ENCODE assay signal across 8 cellular contexts in genomic region chr5:150000261-150000989, GRCh38. TPM values are rescaled to one million over a fixed set of nuclear protein-coding genes. Genes with fewer than 3 reads are reported as not detected.
DNase-seq lines count a peak whose midpoint lies in the region; ATAC-seq and TF ChIP-seq lines count a peak whose summit lies in the region.

A gene with protein sequence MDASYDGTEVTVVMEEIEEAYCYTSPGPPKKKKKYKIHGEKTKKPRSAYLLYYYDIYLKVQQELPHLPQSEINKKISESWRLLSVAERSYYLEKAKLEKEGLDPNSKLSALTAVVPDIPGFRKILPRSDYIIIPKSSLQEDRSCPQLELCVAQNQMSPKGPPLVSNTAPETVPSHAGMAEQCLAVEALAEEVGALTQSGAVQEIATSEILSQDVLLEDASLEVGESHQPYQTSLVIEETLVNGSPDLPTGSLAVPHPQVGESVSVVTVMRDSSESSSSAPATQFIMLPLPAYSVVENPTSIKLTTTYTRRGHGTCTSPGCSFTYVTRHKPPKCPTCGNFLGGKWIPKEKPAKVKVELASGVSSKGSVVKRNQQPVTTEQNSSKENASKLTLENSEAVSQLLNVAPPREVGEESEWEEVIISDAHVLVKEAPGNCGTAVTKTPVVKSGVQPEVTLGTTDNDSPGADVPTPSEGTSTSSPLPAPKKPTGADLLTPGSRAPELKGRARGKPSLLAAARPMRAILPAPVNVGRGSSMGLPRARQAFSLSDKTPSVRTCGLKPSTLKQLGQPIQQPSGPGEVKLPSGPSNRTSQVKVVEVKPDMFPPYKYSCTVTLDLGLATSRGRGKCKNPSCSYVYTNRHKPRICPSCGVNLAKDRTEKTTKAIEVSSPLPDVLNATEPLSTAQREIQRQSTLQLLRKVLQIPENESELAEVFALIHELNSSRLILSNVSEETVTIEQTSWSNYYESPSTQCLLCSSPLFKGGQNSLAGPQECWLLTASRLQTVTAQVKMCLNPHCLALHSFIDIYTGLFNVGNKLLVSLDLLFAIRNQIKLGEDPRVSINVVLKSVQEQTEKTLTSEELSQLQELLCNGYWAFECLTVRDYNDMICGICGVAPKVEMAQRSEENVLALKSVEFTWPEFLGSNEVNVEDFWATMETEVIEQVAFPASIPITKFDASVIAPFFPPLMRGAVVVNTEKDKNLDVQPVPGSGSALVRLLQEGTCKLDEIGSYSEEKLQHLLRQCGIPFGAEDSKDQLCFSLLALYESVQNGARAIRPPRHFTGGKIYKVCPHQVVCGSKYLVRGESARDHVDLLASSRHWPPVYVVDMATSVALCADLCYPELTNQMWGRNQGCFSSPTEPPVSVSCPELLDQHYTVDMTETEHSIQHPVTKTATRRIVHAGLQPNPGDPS (N-terminal part only) (plus strand): TSS chr5:150000739. CDS start chr5:150004853, 4,114 bp downstream.
Gene TIGD6 (minus strand): TSS chr5:150000654. CDS start chr5:149996348, 4,306 bp downstream.

- CTCF ChIA-PET in T-cell (lab: Charles Lee): interaction anchor here in 1 of 2 donors (1.4 to 2.5 kb wide), 3 partner anchors 9 to 41 kb away, joined by 3 to 13 read pairs (median 4); partner anchors contain the start of gene SLC26A2

- in situ Hi-C loops in GM13977 (cut with MboI; ENCODE audit: low pct_unique_long_range_greater_than_20kb, low sequenced_read_pairs, unreplicated experiment): no loop called here

- TF ChIP-seq CTCF in GM13977 (IDR thresholded peaks at IDR 0.05; ENCODE audit: extremely low read depth, insufficient read depth, missing control alignments): no peak
- TF ChIP-seq CTCF in prostate gland (IDR thresholded peaks at IDR 0.05): peak in 3 of 4 experiments; percentile 12 to 37 (median 15)

- H3K27ac ChIP-seq in prostate gland (peak within 1 kb of the TSS; percentile 93 to 95), urinary bladder (ENCODE audit: low read depth) (peak within 1 kb of the TSS; percentile 83)

- H3K4me3 Mint-ChIP-seq in T-cell: peak within 1 kb of the TSS; percentile 87 to 89 (median 87)

- peaks cover 21% of the 10 kb centered on the region for H3K36me3 Mint-ChIP-seq in T-cell

- no peaks in the 10 kb centered on the region for H3K27me3 ChIP-seq in prostate gland (replicated peaks; ENCODE audit: insufficient read depth)

- peak; percentile 96 for DNase-seq in GM13977 (ENCODE audit: low spot score)
- peak; percentile 92 for DNase-seq in NCI-H146 (lab: John Stamatoyannopoulos, UW)
- peak; percentile 59 to 82 (median 70) for DNase-seq in T-cell
- DNase-seq in amniotic stem cell (lab: John Stamatoyannopoulos, UW): peak; percentile 83
- DNase-seq in left ventricle myocardium superior: peak; percentile 96
- peak; percentile 84 for DNase-seq in prostate gland (ENCODE audit: low spot score)

- WGBS in prostate gland: under 1% methylated on average over 20 of the region's 72 CpGs
- WGBS in urinary bladder: under 1% methylated on average over 72 of the region's 72 CpGs

- POLR2A ChIA-PET in T-cell (lab: Charles Lee): interaction anchor here in 1 of 2 donors (1.5 kb wide), 1 partner anchor 39 kb away, joined by 3 read pairs; no protein-coding TSS in a partner anchor

- H3K4me1 Mint-ChIP-seq in T-cell: peaks cover 46 to 55% (median 46%) of the 10 kb centered on the region in 3 donors

- H3K4me3 ChIP-seq in prostate gland: peak within 1 kb of the TSS; percentile 91 to 98
- H3K4me3 ChIP-seq in urinary bladder (ENCODE audit: low read depth, low read length): peak within 1 kb of the TSS; percentile 96

- no peaks in the 10 kb centered on the region for H3K9me3 Mint-ChIP-seq in T-cell

- H3K27me3 Mint-ChIP-seq in T-cell: no peaks in the 10 kb centered on the region

- peak; percentile 85 for ATAC-seq in HG02870 (IDR thresholded peaks at IDR 0.05; ENCODE audit: unreplicated experiment)
- peak; percentile 78 to 86 (median 81) for ATAC-seq in T-cell (replicated peaks in 1 of 4)
- peak; percentile 96 for ATAC-seq in left ventricle myocardium superior

- no peaks in the 10 kb centered on the region for H3K36me3 ChIP-seq in prostate gland
- H3K36me3 ChIP-seq in urinary bladder (ENCODE audit: insufficient read depth): no peaks in the 10 kb centered on the region

- H3K9me3 ChIP-seq in prostate gland: no peaks in the 10 kb centered on the region

- intact Hi-C loops in left ventricle myocardium superior (cut with micrococcal nuclease) (no loop called here), prostate gland (cut with DNase I) (loop anchor here (10.0 kb wide), 1 partner anchor 134 kb away; no protein-coding TSS in a partner anchor)

- H3K27ac Mint-ChIP-seq in T-cell: peak within 1 kb of the TSS; percentile 90 to 93

- TF ChIP-seq POLR2A in prostate gland (IDR thresholded peaks at IDR 0.05): peak; percentile 69

- H3K4me1 ChIP-seq in prostate gland (replicated peaks) (peaks cover 23% of the 10 kb centered on the region), urinary bladder (ENCODE audit: insufficient read depth) (no peaks in the 10 kb centered on the region)

RNA-seq across cellular contexts. Expression of the first gene that starts in this region (rescaled TPM):
- total RNA-seq in T-cell (10 to 100 TPM; 28.9 to 35.2 (median 30.9) TPM), left ventricle myocardium superior (14.2 TPM), prostate gland (10 to 100 TPM; 49.6 to 64.2 TPM), urinary bladder (24.3 TPM)
- polyA plus RNA-seq in urinary bladder: 16.3 TPM

RNA-seq across cellular contexts. Expression of gene TIGD6, which starts in this region (rescaled TPM):
- total RNA-seq in T-cell (1 to 10 TPM; 1.7 to 4.5 (median 4.0) TPM), left ventricle myocardium superior (1.9 TPM), prostate gland (10 to 100 TPM in 1 of 2 donors, 1 to 10 TPM in 1; 4.7 to 11.7 TPM), urinary bladder (4.8 TPM)
- 4.1 TPM for polyA plus RNA-seq in urinary bladder

Comparison
In these comparisons a context has a peak if more than half of its experiments do, and no peak if none do; other contexts are left out.
1. Peak in every context shown above with its lines: DNase-seq, ATAC-seq, H3K4me3 ChIP-seq and H3K27ac ChIP-seq.